ENCODE assay signal across 23 cellular contexts in the genomic region with DNA sequence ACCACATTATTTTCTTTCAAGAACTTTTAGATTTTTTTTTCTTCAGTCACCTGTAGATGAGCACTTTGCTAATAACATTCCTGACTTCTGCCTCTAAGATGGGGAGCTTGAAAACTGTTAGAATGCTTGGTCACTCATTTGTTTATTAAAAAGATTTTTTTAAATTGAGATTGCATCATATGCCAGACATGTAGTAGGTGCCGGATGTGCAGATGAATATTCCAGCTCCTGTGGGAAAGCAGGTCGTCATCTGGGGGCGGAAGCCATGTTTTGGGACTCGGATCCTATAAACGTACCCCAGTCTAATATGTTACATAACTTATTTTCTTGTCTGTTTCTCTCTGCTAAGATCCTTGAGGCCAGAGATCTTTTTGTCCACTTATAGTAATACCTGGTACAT.
"Had no signal": no experiment of that assay in that cellular context is flagged by ENCODE, and none has a peak within 500 bp of the region (broad histone marks: within the 10 kb centered on the region; RNA-seq: fewer than 3 reads in every experiment).

No MANE protein-coding gene starts in this region.

- H3K9me3 ChIP-seq: colonic mucosa, esophagus muscularis mucosa, right atrium auricular region, thoracic aorta, upper lobe of left lung had no signal

- H3K27ac Mint-ChIP-seq: activated CD8-positive, alpha-beta T cell treated with anti-CD3 and anti-CD28 coated beads, Interleukin-2, amount 10 ng/mL, durations not matched to agents 7 days and 5 days; activated naive CD8-positive, alpha-beta T cell treated with anti-CD3 and anti-CD28 coated beads, Interleukin-2, amount 50 U/mL, for 24 hours; activated T-helper 1 cell treated with anti-CD3 and anti-CD28 coated beads, Interleukin-12 subunit alpha, Interleukin-12 subunit beta, Interleukin-2, Interleukin-4 antibody, amounts not matched to agents 30 ng/mL and 10 ng/mL and 1 ng/mL, durations not matched to agents 14 hours and 24 hours and 36 hours; effector memory CD8-positive, alpha-beta T cell; progenitor cell of endocrine pancreas had no signal

- H3K27me3 ChIP-seq: brain microvascular endothelial cell, colonic mucosa, dorsolateral prefrontal cortex, esophagus muscularis mucosa, right atrium auricular region, upper lobe of left lung had no signal

- H3K4me3 ChIP-seq: colonic mucosa, esophagus muscularis mucosa, left ventricle myocardium inferior, right atrium auricular region, thoracic aorta, upper lobe of left lung had no signal

- H3K4me3 Mint-ChIP-seq: activated CD8-positive, alpha-beta T cell treated with anti-CD3 and anti-CD28 coated beads, Interleukin-2, amount 10 ng/mL, durations not matched to agents 7 days and 5 days; activated naive CD8-positive, alpha-beta T cell treated with anti-CD3 and anti-CD28 coated beads, Interleukin-2, amount 50 U/mL, for 24 hours; activated T-helper 1 cell treated with anti-CD3 and anti-CD28 coated beads, Interleukin-12 subunit alpha, Interleukin-12 subunit beta, Interleukin-2, Interleukin-4 antibody, amounts not matched to agents 30 ng/mL and 10 ng/mL and 1 ng/mL, durations not matched to agents 14 hours and 24 hours and 36 hours; effector memory CD8-positive, alpha-beta T cell; neural crest cell had no signal

- H3K27me3 Mint-ChIP-seq: activated naive CD8-positive, alpha-beta T cell treated with anti-CD3 and anti-CD28 coated beads, Interleukin-2, amount 50 U/mL, for 24 hours; effector memory CD8-positive, alpha-beta T cell; progenitor cell of endocrine pancreas had no signal

- H3K36me3 ChIP-seq: colonic mucosa had no signal

- H3K27ac ChIP-seq: brain microvascular endothelial cell, colonic mucosa, dorsolateral prefrontal cortex, right atrium auricular region, thoracic aorta, upper lobe of left lung had no signal

- H3K4me1 ChIP-seq: colonic mucosa, upper lobe of left lung had no signal

- DNase-seq: activated CD4-positive, alpha-beta T cell treated with anti-CD3 and anti-CD28 coated beads for 1 hour; activated CD4-positive, alpha-beta T cell treated with anti-CD3 and anti-CD28 coated beads, Interleukin-2, amount 50 U/mL, for 1 hour; activated CD8-positive, alpha-beta T cell treated with anti-CD3 and anti-CD28 coated beads, Interleukin-2, amount 10 ng/mL, durations not matched to agents 7 days and 5 days; activated gamma-delta T cell; activated naive CD4-positive, alpha-beta T cell treated with anti-CD3 and anti-CD28 coated beads, Interleukin-2, amount 50 U/mL, for 16 hours; activated naive CD8-positive, alpha-beta T cell treated with anti-CD3 and anti-CD28 coated beads, Interleukin-2, amount 50 U/mL, for 24 hours; aorta; brain microvascular endothelial cell; colonic mucosa; dorsolateral prefrontal cortex; effector memory CD8-positive, alpha-beta T cell; left ventricle myocardium inferior; midbrain; stimulated activated CD4-positive, alpha-beta T cell treated with anti-CD3 and anti-CD28 coated beads, Interleukin-4, amount 100 ng/mL, for 24 hours; stimulated activated naive CD4-positive, alpha-beta T cell treated with Interleukin-2 at 50 U/mL for 16 hours; T-helper 9 cell; upper lobe of left lung had no signal

- H3K4me1 Mint-ChIP-seq: activated naive CD8-positive, alpha-beta T cell treated with anti-CD3 and anti-CD28 coated beads, Interleukin-2, amount 50 U/mL, for 24 hours; neural crest cell had no signal

- ATAC-seq: activated CD8-positive, alpha-beta T cell treated with anti-CD3 and anti-CD28 coated beads, Interleukin-2, amount 10 ng/mL, durations not matched to agents 7 days and 5 days; activated naive CD8-positive, alpha-beta T cell treated with anti-CD3 and anti-CD28 coated beads, Interleukin-2, amount 50 U/mL, for 24 hours; effector memory CD8-positive, alpha-beta T cell had no signal

- H3K9me3 Mint-ChIP-seq: activated T-helper 1 cell treated with anti-CD3 and anti-CD28 coated beads, Interleukin-12 subunit alpha, Interleukin-12 subunit beta, Interleukin-2, Interleukin-4 antibody, amounts not matched to agents 30 ng/mL and 10 ng/mL and 1 ng/mL, durations not matched to agents 14 hours and 24 hours and 36 hours; effector memory CD8-positive, alpha-beta T cell; neural crest cell had no signal
